In the genomic region with DNA sequence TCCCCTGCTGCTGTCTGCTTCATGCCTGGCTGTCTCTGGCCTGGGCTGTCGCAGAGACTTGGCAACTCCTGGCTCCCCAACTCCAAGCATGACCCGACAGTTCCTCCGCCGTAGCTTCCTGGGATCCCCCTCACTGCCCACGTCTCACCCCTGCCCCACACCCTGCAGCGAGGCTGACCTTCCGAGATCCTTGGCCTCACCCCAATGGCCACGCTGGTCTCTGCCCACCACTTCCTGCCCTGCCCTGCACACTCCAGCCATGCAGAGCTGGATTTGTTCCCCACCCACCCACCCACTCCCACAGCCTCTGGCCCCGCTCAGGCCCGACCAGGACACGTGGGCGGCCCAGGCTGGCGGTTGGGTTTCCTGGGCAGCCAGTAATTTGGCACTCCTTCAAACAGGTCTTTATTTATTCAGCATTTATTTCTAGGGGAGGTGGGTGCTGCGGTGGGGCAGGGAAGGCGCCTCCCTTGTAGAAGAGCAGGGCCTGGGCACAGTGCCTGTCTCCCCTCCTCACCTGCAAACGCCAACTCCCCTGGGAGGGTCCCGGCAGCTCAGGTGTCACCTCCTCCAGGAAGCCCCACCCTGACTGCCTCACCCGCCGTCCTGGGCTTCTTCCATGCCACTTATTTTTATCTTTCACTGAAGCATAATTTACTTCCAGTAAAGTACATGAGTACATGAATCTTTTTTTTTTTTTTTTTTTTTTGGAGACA, we compare ENCODE assay signal across 9 cellular contexts. TPM values are rescaled to one million over a fixed set of nuclear protein-coding genes. Genes with fewer than 3 reads are reported as not detected.
DNase-seq lines count a peak whose midpoint lies in the region; ATAC-seq and TF ChIP-seq lines count a peak whose summit lies in the region.
"Had no signal": no experiment of that assay in that cellular context is flagged by ENCODE, and none has a peak within 500 bp of the region (broad histone marks: within the 10 kb centered on the region; RNA-seq: fewer than 3 reads in every experiment).

No MANE protein-coding gene starts in this region.

- intact Hi-C loops in heart left ventricle (cut with DNase I) = loop anchor here in 2 of 10 donors (2.0 to 5.0 kb wide), 2 partner anchors 24 to 33 kb away; no protein-coding TSS in a partner anchor

- no peak overlapping the region for H3K18ac ChIP-seq in H9 (ENCODE audit: insufficient read length, low read depth, low read length)

- H2BK20ac ChIP-seq in H9 (ENCODE audit: low read depth, low read length, poor library complexity, severe bottlenecking) = no peak overlapping the region

- TF ChIP-seq POLR2A in heart left ventricle (IDR thresholded peaks at IDR 0.05) = no peak

- H3K14ac ChIP-seq in H9 (ENCODE audit: insufficient read depth, low read length) = peak overlapping the region; percentile 19; the same call in 1 of the 2 replicates

- H3K27me3 ChIP-seq in H9 (ENCODE audit: insufficient read depth, low read length) (no peaks in the 10 kb centered on the region), heart left ventricle (no peaks in the 10 kb centered on the region), stomach smooth muscle (ENCODE audit: control insufficient read depth in 1 of 2, insufficient read depth in 2 of 2, low read length in 2 of 2) (no peaks in the 10 kb centered on the region)

- H2BK120ac ChIP-seq in H9 (ENCODE audit: low read depth, low read length, poor library complexity, severe bottlenecking) = no peak overlapping the region

- no peak overlapping the region for H4K5ac ChIP-seq in H9 (ENCODE audit: insufficient read length, low read depth, low read length)

- no peak overlapping the region for H4K8ac ChIP-seq in H9 (replicated peaks; ENCODE audit: insufficient read length, low read depth, low read length)

- H3K4me2 ChIP-seq in H9 (ENCODE audit: insufficient read depth, insufficient read length, low read length) = no peak overlapping the region

- H3K9me3 ChIP-seq in H9 (ENCODE audit: control insufficient read depth, low read depth, low read length) (no peaks in the 10 kb centered on the region), heart left ventricle (no peaks in the 10 kb centered on the region), stomach smooth muscle (ENCODE audit: control insufficient read depth in 2 of 2, low read length in 2 of 2) (no peaks in the 10 kb centered on the region)

- H2BK12ac ChIP-seq in H9 (ENCODE audit: insufficient read length, low read depth, low read length) = no peak overlapping the region

- no peaks in the 10 kb centered on the region for H3K9me3 Mint-ChIP-seq in H9
- H3K9me3 Mint-ChIP-seq in activated T-cell treated with anti-CD3 and anti-CD28 coated beads, Interleukin-2, amount 50 U/mL, for 4 hours = no peaks in the 10 kb centered on the region

- no peak overlapping the region for H2AFZ ChIP-seq in H9 (ENCODE audit: low read length)

- H3K4me3 ChIP-seq in heart left ventricle (no peak overlapping the region), stomach smooth muscle (ENCODE audit: low read length in 2 of 2) (no peak overlapping the region)

- peaks cover 0 to 7% (median 0%) of the 10 kb centered on the region in 3 experiments; a peak in 2 of 7 replicates for H3K36me3 Mint-ChIP-seq in H9 (ENCODE audit: insufficient read depth in 1 of 3, low read depth in 3 of 3)
- no peaks in the 10 kb centered on the region for H3K36me3 Mint-ChIP-seq in activated T-cell treated with anti-CD3 and anti-CD28 coated beads, Interleukin-2, amount 50 U/mL, for 4 hours (ENCODE audit: insufficient read depth)

- H3K56ac ChIP-seq in H9 (ENCODE audit: insufficient read length, low read depth, low read length) = no peak overlapping the region

- peak in 2 of 4 donors; percentile 0 to 1 for ATAC-seq in heart left ventricle
- ATAC-seq in activated T-cell treated with anti-CD3 and anti-CD28 coated beads, Interleukin-2, amount 50 U/mL, for 4 hours = no peak
- ATAC-seq in HG03280 (IDR thresholded peaks at IDR 0.05; ENCODE audit: unreplicated experiment) = no peak

- no peaks in the 10 kb centered on the region for H3K27me3 Mint-ChIP-seq in H9 (ENCODE audit: low read depth)
- H3K27me3 Mint-ChIP-seq in activated T-cell treated with anti-CD3 and anti-CD28 coated beads, Interleukin-2, amount 50 U/mL, for 4 hours (ENCODE audit: low read depth) = peaks cover 13% of the 10 kb centered on the region

- no peaks in the 10 kb centered on the region for H4K20me1 ChIP-seq in H9 (ENCODE audit: control insufficient read depth, insufficient read depth, insufficient read length)

- no peak overlapping the region for H2BK15ac ChIP-seq in H9 (ENCODE audit: low read depth, low read length)

- H4K91ac ChIP-seq in H9 (ENCODE audit: insufficient read length, low read depth, low read length) = no peak overlapping the region

- H3K4me3 Mint-ChIP-seq in H9 = no peak overlapping the region; a peak in 1 of 5 replicates
- H3K4me3 Mint-ChIP-seq in activated T-cell treated with anti-CD3 and anti-CD28 coated beads, Interleukin-2, amount 50 U/mL, for 4 hours = no peak overlapping the region

- WGBS in H9 (ENCODE audit: extremely low coverage, insufficient read length, low lambda C conversion rate) = no CpG with 5 or more reads among the region's 19 CpGs
- WGBS in heart left ventricle, 4 donors = 15 to 27% (median 23%) methylated on average over 14 to 19 of the region's 19 CpGs

- no peak overlapping the region for H2BK5ac ChIP-seq in H9 (ENCODE audit: insufficient read length, low read length)

- H3K4ac ChIP-seq in H9 (ENCODE audit: low read depth, low read length) = no peak overlapping the region

- DNase-seq in H9 = no peak
- peak; percentile 48 for DNase-seq in RPMI7951 (ENCODE audit: low read depth)
- DNase-seq in heart left ventricle = peak in 3 of 5 donors; percentile 37 to 53 (median 39)
- no peak for DNase-seq in HPDE6-E6E7 (ENCODE audit: extremely low spot score)
- DNase-seq in SHP77 (lab: John Stamatoyannopoulos, UW) = no peak
- no peak for DNase-seq in activated T-cell treated with anti-CD3 and anti-CD28 coated beads, Interleukin-2, amount 50 U/mL, for 4 hours
- DNase-seq: SIG-M5 had no signal

- H3K27ac ChIP-seq in H9 (ENCODE audit: insufficient read length, low read depth, low read length) = no peak overlapping the region
- peak overlapping the region; percentile 83 to 99 (median 94) for H3K27ac ChIP-seq in heart left ventricle
- peak overlapping the region; percentile 98 for H3K27ac ChIP-seq in stomach smooth muscle (ENCODE audit: low read length)

- peaks cover 2% of the 10 kb centered on the region for H3K79me2 ChIP-seq in H9 (ENCODE audit: insufficient read depth, low read length)

- no peak overlapping the region for H2AK5ac ChIP-seq in H9 (ENCODE audit: insufficient read length, low read length)

- no peak for TF ChIP-seq CTCF in H9 (conservative IDR thresholded peaks at IDR 0.05)
- no peak for TF ChIP-seq CTCF in heart left ventricle (IDR thresholded peaks at IDR 0.05)

- H3K27ac Mint-ChIP-seq in H9 = peak overlapping the region in 2 of 3 experiments; percentile 63 to 68; a peak in 2 of 7 replicates

- H3K9ac ChIP-seq in H9 (ENCODE audit: extremely low read depth, insufficient read length, low read length) (no peak overlapping the region), stomach smooth muscle (ENCODE audit: low read length in 2 of 2) (peak overlapping the region; percentile 47 to 90)

- no peak overlapping the region for H3K23ac ChIP-seq in H9 (ENCODE audit: insufficient read length, low read depth, low read length)

- H3K36me3 ChIP-seq in heart left ventricle = no peaks in the 10 kb centered on the region
- H3K36me3 ChIP-seq in stomach smooth muscle (ENCODE audit: control insufficient read depth in 2 of 2, insufficient read depth in 2 of 2, low read length in 2 of 2) = no peaks in the 10 kb centered on the region

- peaks cover 8% of the 10 kb centered on the region for H3K79me1 ChIP-seq in H9 (ENCODE audit: insufficient read depth, low read depth, low read length, poor library complexity, severe bottlenecking)

- peaks cover 27 to 40% of the 10 kb centered on the region in 2 experiments for H3K4me1 Mint-ChIP-seq in H9
- no peaks in the 10 kb centered on the region for H3K4me1 Mint-ChIP-seq in activated T-cell treated with anti-CD3 and anti-CD28 coated beads, Interleukin-2, amount 50 U/mL, for 4 hours (ENCODE audit: low read depth)

- H3K4me1 ChIP-seq in H9 (ENCODE audit: insufficient read depth, low read length) = peaks cover 4% of the 10 kb centered on the region; the same call in 1 of the 2 replicates
- peaks cover 0 to 76% (median 53%) of the 10 kb centered on the region in 12 donors for H3K4me1 ChIP-seq in heart left ventricle
- H3K4me1 ChIP-seq in stomach smooth muscle (ENCODE audit: control insufficient read depth, insufficient read depth, low read length) = peaks cover 71% of the 10 kb centered on the region

- no peak overlapping the region for H3T11ph ChIP-seq in H9 (ENCODE audit: low read length)

- H3K23me2 ChIP-seq in H9 (ENCODE audit: insufficient read length, low read depth, low read length, poor library complexity, severe bottlenecking) = peaks cover 3% of the 10 kb centered on the region

RNA-seq across cellular contexts. Expression of a gene that starts 25.5 kb away (rescaled TPM):
- total RNA-seq in H9 (2021) (34.3 and 39.9 TPM in 2 replicates), heart left ventricle (10 to 100 TPM in 8 of 9 donors, 1 to 10 TPM in 1; 10.0 to 40.4 (median 15.2) TPM)
- total RNA-seq in RPMI7951 (2014; rRNA removed; shearing (Covaris generic)) = 4.8 and 6.4 TPM in 2 replicates
- polyA plus RNA-seq in heart left ventricle = 10 to 100 TPM; 16.4 to 27.0 TPM
- 1 to 10 TPM; 1.6 to 2.6 (median 1.9) TPM for total RNA-seq in activated T-cell treated with anti-CD3 and anti-CD28 coated beads, Interleukin-2, amount 50 U/mL, for 4 hours

Comparison
In these comparisons a context has a peak if more than half of its experiments do, and no peak if none do; other contexts are left out.
1. DNase-seq: peak in RPMI7951 (single experiment) and heart left ventricle (3 of 5); none in H9 (single experiment), HPDE6-E6E7 (single experiment), SHP77 (0 of 2) and activated T-cell treated with anti-CD3 and anti-CD28 coated beads, Interleukin-2, amount 50 U/mL, for 4 hours (single experiment).